8 cellular contexts compared by ENCODE assay signal in the genomic region with DNA sequence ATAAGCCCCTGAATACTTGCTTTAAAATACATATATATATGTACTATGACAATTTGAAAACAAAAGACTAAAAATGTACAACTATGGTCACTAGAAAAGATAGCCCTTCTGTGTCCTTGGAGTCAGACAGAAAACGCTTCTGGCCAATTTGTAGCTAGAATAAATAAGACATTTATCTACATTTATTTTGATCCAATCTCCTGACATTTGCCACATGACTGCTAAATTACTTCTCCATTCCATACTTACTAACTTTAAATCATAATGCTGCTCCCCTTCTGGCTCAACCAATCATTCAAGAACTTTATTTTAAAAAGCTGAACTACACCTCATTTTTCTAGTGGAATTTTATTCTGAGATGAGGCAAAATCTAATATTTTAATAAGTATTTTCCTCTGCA.
DNase-seq lines count a peak whose midpoint lies in the region; ATAC-seq, FAIRE-seq and TF ChIP-seq lines count a peak whose summit lies in the region.

No MANE protein-coding gene starts in this region.

- H3K9ac ChIP-seq in HepG2 (ENCODE audit: insufficient read depth, low read depth, low read length), result no peak overlapping the region

- H3K4me2 ChIP-seq in HepG2 (ENCODE audit: low read depth, low read length) (peak overlapping the region; percentile 89; the same call in 1 of the 2 replicates), osteoblast (ENCODE audit: insufficient read depth, low read length) (no peak overlapping the region)

- H3K4me3 Mint-ChIP-seq in MCF 10A (ENCODE audit: unreplicated experiment), result peak overlapping the region; percentile 74
- H3K4me3 Mint-ChIP-seq in activated T-helper 17 cell treated with anti-CD3 and anti-CD28 coated beads, Interleukin-2, amount 50 U/mL, for 72 hours, result peak overlapping the region; percentile 77
- H3K4me3 Mint-ChIP-seq in activated CD4-positive, alpha-beta T cell treated with anti-CD3 and anti-CD28 coated beads, Interleukin-2, amount 10 ng/mL, durations not matched to agents 7 days and 5 days, result no peak overlapping the region

- no peak for TF ChIP-seq RAD21 in HepG2 (CRISPR knock-in tag; IDR thresholded peaks at IDR 0.05)

- no peak for DNase-seq in MCF 10A (ENCODE audit: unreplicated experiment)
- DNase-seq in breast epithelium (ENCODE audit: low spot score in 2 of 2), result no peak
- DNase-seq in HepG2 (ENCODE audit: low spot score), result no peak
- no peak for DNase-seq in activated CD4-positive, alpha-beta T cell treated with anti-CD3 and anti-CD28 coated beads, Interleukin-2, amount 10 ng/mL, durations not matched to agents 7 days and 5 days
- DNase-seq in osteoblast (ENCODE audit: insufficient read length, low spot score, missing footprints), result no peak
- DNase-seq in DMS114 treated with DMSO at 0.1 percent for 48 hours (lab: John Stamatoyannopoulos, UW; ENCODE audit: unreplicated experiment), result no peak

- no peak for ATAC-seq in activated T-helper 17 cell treated with anti-CD3 and anti-CD28 coated beads, Interleukin-2, amount 50 U/mL, for 72 hours (replicated peaks)
- no peak for ATAC-seq in HepG2

- H2AFZ ChIP-seq in HepG2 (ENCODE audit: low read length), result no peak overlapping the region
- H2AFZ ChIP-seq in osteoblast (ENCODE audit: low read length), result no peak overlapping the region

- FAIRE-seq in HepG2 (lab: Jason Lieb, UNC), result no peak

- no peaks in the 10 kb centered on the region for H3K27me3 ChIP-seq in breast epithelium
- no peaks in the 10 kb centered on the region for H3K27me3 ChIP-seq in HepG2 (ENCODE audit: control insufficient read depth in 1 of 2, insufficient read depth in 2 of 2, low read length in 2 of 2)
- H3K27me3 ChIP-seq in osteoblast (ENCODE audit: insufficient read depth, low read length), result no peaks in the 10 kb centered on the region

- TF ChIP-seq EP300 in HepG2 (IDR thresholded peaks at IDR 0.05; ENCODE audit: low read depth in 2 of 2, low read length in 2 of 2) (no peak), HepG2 (CRISPR knock-in tag; IDR thresholded peaks at IDR 0.05; ENCODE audit: borderline replicate concordance) (no peak)

- no peaks in the 10 kb centered on the region for H3K27me3 Mint-ChIP-seq in MCF 10A (ENCODE audit: insufficient read depth, unreplicated experiment)
- H3K27me3 Mint-ChIP-seq in activated T-helper 17 cell treated with anti-CD3 and anti-CD28 coated beads, Interleukin-2, amount 50 U/mL, for 72 hours, result no peaks in the 10 kb centered on the region
- H3K27me3 Mint-ChIP-seq in activated CD4-positive, alpha-beta T cell treated with anti-CD3 and anti-CD28 coated beads, Interleukin-2, amount 10 ng/mL, durations not matched to agents 7 days and 5 days, result no peaks in the 10 kb centered on the region

- CTCF ChIA-PET in MCF 10A (lab: Yijun Ruan, JAX) (interaction anchor here (0.7 to 2.0 kb wide), 2 partner anchors 8 to 30 kb away, joined by 3 to 5 read pairs; no protein-coding TSS in a partner anchor), HepG2 (lab: Yijun Ruan, JAX; ENCODE audit: low intra/inter-chr PET ratio, low total read pairs) (no interaction called here)
- CTCF ChIA-PET in activated CD4-positive, alpha-beta T cell treated with anti-CD3 and anti-CD28 coated beads, Interleukin-2, amount 10 ng/mL, durations not matched to agents 7 days and 5 days (lab: Charles Lee), result interaction anchor here (1.1 to 3.5 kb wide), 3 partner anchors 8 to 31 kb away, joined by 3 to 14 read pairs (median 4); no protein-coding TSS in a partner anchor

- H4K20me1 ChIP-seq in HepG2 (ENCODE audit: insufficient read depth, low read length), result peaks cover 35% of the 10 kb centered on the region
- peaks cover 67% of the 10 kb centered on the region for H4K20me1 ChIP-seq in osteoblast (ENCODE audit: insufficient read depth, low read length)

- H3K4me1 Mint-ChIP-seq in MCF 10A (ENCODE audit: insufficient read depth, unreplicated experiment), result peaks cover 55% of the 10 kb centered on the region
- H3K4me1 Mint-ChIP-seq in activated T-helper 17 cell treated with anti-CD3 and anti-CD28 coated beads, Interleukin-2, amount 50 U/mL, for 72 hours, result peaks cover 67% of the 10 kb centered on the region
- H3K4me1 Mint-ChIP-seq in activated CD4-positive, alpha-beta T cell treated with anti-CD3 and anti-CD28 coated beads, Interleukin-2, amount 10 ng/mL, durations not matched to agents 7 days and 5 days, result peaks cover 89% of the 10 kb centered on the region

- H3K27ac ChIP-seq in breast epithelium (peak overlapping the region in 1 of 2 donors; percentile 74), HepG2 (ENCODE audit: extremely low read length, insufficient read depth, low read length) (no peak overlapping the region), temporal lobe (ENCODE audit: low read depth, low read length) (peak overlapping the region; percentile 91), osteoblast (ENCODE audit: low read depth, low read length) (no peak overlapping the region)

- no peak for TF ChIP-seq CTCF in MCF 10A (IDR thresholded peaks at IDR 0.05; ENCODE audit: unreplicated experiment)
- no peak for TF ChIP-seq CTCF in breast epithelium (IDR thresholded peaks at IDR 0.05)
- no peak for TF ChIP-seq CTCF in HepG2 (CRISPR knock-in tag; IDR thresholded peaks at IDR 0.05)
- TF ChIP-seq CTCF in osteoblast (IDR thresholded peaks at IDR 0.05; ENCODE audit: extremely low read depth, low read depth, low read length), result no peak

- TF ChIP-seq POLR2A in breast epithelium (IDR thresholded peaks at IDR 0.05), result no peak
- TF ChIP-seq POLR2A in HepG2 (IDR thresholded peaks at IDR 0.05; ENCODE audit: insufficient read depth in 1 of 2, low read depth in 2 of 2, low read length in 2 of 2), result no peak

- H3K4me3 ChIP-seq in breast epithelium, result peak overlapping the region in 1 of 3 donors; percentile 69
- no peak overlapping the region; a peak in 1 of 6 replicates for H3K4me3 ChIP-seq in HepG2 (replicated peaks in 1 of 3; ENCODE audit: insufficient read depth in 1 of 3, low read depth in 2 of 3, low read length in 3 of 3)
- H3K4me3 ChIP-seq in osteoblast (ENCODE audit: insufficient read depth, low read length), result no peak overlapping the region

- H3K27ac Mint-ChIP-seq in MCF 10A (ENCODE audit: low read depth, unreplicated experiment), result peak overlapping the region; percentile 70
- H3K27ac Mint-ChIP-seq in activated T-helper 17 cell treated with anti-CD3 and anti-CD28 coated beads, Interleukin-2, amount 50 U/mL, for 72 hours, result peak overlapping the region; percentile 82
- no peak overlapping the region for H3K27ac Mint-ChIP-seq in activated CD4-positive, alpha-beta T cell treated with anti-CD3 and anti-CD28 coated beads, Interleukin-2, amount 10 ng/mL, durations not matched to agents 7 days and 5 days

- POLR2A ChIA-PET in MCF 10A (lab: Yijun Ruan, JAX), result interaction anchor here (0.7 to 7.9 kb wide), 10 partner anchors 9 to 125 kb away, joined by 3 to 131 read pairs (median 6); no protein-coding TSS in a partner anchor
- POLR2A ChIA-PET in HepG2 (lab: Yijun Ruan, JAX), result interaction anchor here (0.6 kb wide), 1 partner anchor 19 kb away, joined by 3 read pairs; no protein-coding TSS in a partner anchor
- POLR2A ChIA-PET in activated CD4-positive, alpha-beta T cell treated with anti-CD3 and anti-CD28 coated beads, Interleukin-2, amount 10 ng/mL, durations not matched to agents 7 days and 5 days (lab: Charles Lee), result no interaction called here

- peaks cover 56% of the 10 kb centered on the region for H3K79me2 ChIP-seq in HepG2 (ENCODE audit: insufficient read depth, low read length)
- peaks cover 59% of the 10 kb centered on the region for H3K79me2 ChIP-seq in osteoblast (ENCODE audit: insufficient read depth, low read length)

- no peaks in the 10 kb centered on the region for H3K36me3 Mint-ChIP-seq in MCF 10A (ENCODE audit: insufficient read depth, unreplicated experiment)
- peaks cover 38% of the 10 kb centered on the region for H3K36me3 Mint-ChIP-seq in activated T-helper 17 cell treated with anti-CD3 and anti-CD28 coated beads, Interleukin-2, amount 50 U/mL, for 72 hours (ENCODE audit: low read depth)
- peaks cover 27% of the 10 kb centered on the region for H3K36me3 Mint-ChIP-seq in activated CD4-positive, alpha-beta T cell treated with anti-CD3 and anti-CD28 coated beads, Interleukin-2, amount 10 ng/mL, durations not matched to agents 7 days and 5 days (ENCODE audit: low read depth)

- H3K9me3 ChIP-seq in breast epithelium, result no peaks in the 10 kb centered on the region
- H3K9me3 ChIP-seq in HepG2 (ENCODE audit: low read length), result no peaks in the 10 kb centered on the region
- H3K9me3 ChIP-seq in osteoblast (ENCODE audit: low read depth, low read length), result no peaks in the 10 kb centered on the region

- no peaks in the 10 kb centered on the region for H3K9me3 Mint-ChIP-seq in MCF 10A (ENCODE audit: unreplicated experiment)
- no peaks in the 10 kb centered on the region for H3K9me3 Mint-ChIP-seq in activated T-helper 17 cell treated with anti-CD3 and anti-CD28 coated beads, Interleukin-2, amount 50 U/mL, for 72 hours
- no peaks in the 10 kb centered on the region for H3K9me3 Mint-ChIP-seq in activated CD4-positive, alpha-beta T cell treated with anti-CD3 and anti-CD28 coated beads, Interleukin-2, amount 10 ng/mL, durations not matched to agents 7 days and 5 days

- WGBS in HepG2 (ENCODE audit: low lambda C conversion rate), result 85% methylated on average over 1 of the region's 1 CpG

- intact Hi-C loops in MCF 10A (cut with micrococcal nuclease) (no loop called here), breast epithelium (cut with DNase I; ENCODE audit: low total_unique reads) (no loop called here), HepG2 (cut with micrococcal nuclease; ENCODE audit: unreplicated experiment) (no loop called here)

- H3K36me3 ChIP-seq in breast epithelium, result no peaks in the 10 kb centered on the region
- H3K36me3 ChIP-seq in HepG2 (replicated peaks in 1 of 2; ENCODE audit: control insufficient read depth in 1 of 2, insufficient read depth in 2 of 2, low read length in 2 of 2), result no peaks in the 10 kb centered on the region
- H3K36me3 ChIP-seq in osteoblast (ENCODE audit: insufficient read depth, low read length), result no peaks in the 10 kb centered on the region

- BruUV-seq in MCF 10A (replicated peaks; lab: Mats Ljungman, UMichigan), result no TSS peak
- BruUV-seq in HepG2 (replicated peaks; lab: Mats Ljungman, UMichigan), result no TSS peak

- in situ Hi-C loops in HepG2 (cut with HindIII; ENCODE audit: extremely low pct_ligation_motif_present, low pct_unique_long_range_greater_than_20kb), result no loop called here

- H3K4me1 ChIP-seq in breast epithelium (peaks cover 0 to 14% of the 10 kb centered on the region in 2 donors), HepG2 (ENCODE audit: insufficient read depth, low read length) (peaks cover 63% of the 10 kb centered on the region), osteoblast (ENCODE audit: insufficient read depth, low read length) (peaks cover 23% of the 10 kb centered on the region)

TF ChIP-seq in HepG2, 621 proteins besides CTCF, POLR2A, EP300 and RAD21 (continues in another document):
- TF ChIP-seq ZFP41 (CRISPR knock-in tag; IDR thresholded peaks at IDR 0.05; ENCODE audit: borderline replicate concordance), result no peak
- no peak for TF ChIP-seq JARID2 (CRISPR knock-in tag; IDR thresholded peaks at IDR 0.05; ENCODE audit: insufficient replicate concordance)
- TF ChIP-seq ZFYVE20 (CRISPR knock-in tag; IDR thresholded peaks at IDR 0.05; ENCODE audit: borderline replicate concordance, low read depth), result no peak
